ENCODE assay signal across 20 cellular contexts in genomic region chr1:237911911-237912310, GRCh38. TPM values are rescaled to one million over a fixed set of nuclear protein-coding genes. Genes with fewer than 3 reads are reported as not detected.
"Had no signal": no experiment of that assay in that cellular context is flagged by ENCODE, and none has a peak within 500 bp of the region (broad histone marks: within the 10 kb centered on the region; RNA-seq: fewer than 3 reads in every experiment).

No MANE protein-coding gene starts in this region.

- H3K9me3 ChIP-seq: body of pancreas, mucosa of descending colon had no signal

- ATAC-seq: activated CD4-positive, alpha-beta T cell treated with anti-CD3 and anti-CD28 coated beads for 36 hours; body of pancreas; gastroesophageal sphincter; heart left ventricle; left ventricle myocardium superior; mucosa of descending colon; right cardiac atrium; WTC11 had no signal

- H3K27ac ChIP-seq: body of pancreas, dorsolateral prefrontal cortex, gastroesophageal sphincter, heart left ventricle had no signal

- H3K36me3 ChIP-seq: gastroesophageal sphincter, heart left ventricle had no signal

- H3K27me3 ChIP-seq: body of pancreas, gastroesophageal sphincter, heart left ventricle had no signal

- H3K4me3 ChIP-seq: body of pancreas, dorsolateral prefrontal cortex, gastroesophageal sphincter, heart left ventricle, mucosa of descending colon had no signal

- H3K4me1 ChIP-seq: body of pancreas, gastroesophageal sphincter, heart left ventricle had no signal

- DNase-seq: activated CD4-positive, alpha-beta memory T cell treated with anti-CD3 and anti-CD28 coated beads for 36 hours; activated CD4-positive, alpha-beta T cell treated with anti-CD3 and anti-CD28 coated beads for 36 hours; activated T-cell treated with anti-CD3 and anti-CD28 coated beads for 4 hours; body of pancreas; central memory CD4-positive, alpha-beta T cell; dorsolateral prefrontal cortex; heart left ventricle; kidney glomerular epithelial cell; left ventricle myocardium superior; mucosa of descending colon; naive B cell; right cardiac atrium; stimulated activated CD4-positive, alpha-beta T cell treated with anti-CD3 and anti-CD28 coated beads, Interleukin-15, amount 100 ng/mL, for 24 hours; stimulated activated CD4-positive, alpha-beta T cell treated with anti-CD3 and anti-CD28 coated beads, Interleukin-2, amount 100 ng/mL, for 48 hours had no signal

RNA-seq across cellular contexts. Expression of gene ZP4, which starts 21.2 kb away (rescaled TPM):
- total RNA-seq: activated CD4-positive, alpha-beta memory T cell treated with anti-CD3 and anti-CD28 coated beads for 36 hours; activated CD4-positive, alpha-beta T cell treated with anti-CD3 and anti-CD28 coated beads for 36 hours; body of pancreas; dorsolateral prefrontal cortex; gastroesophageal sphincter; heart left ventricle; left ventricle myocardium superior; mucosa of descending colon; neural crest cell; omental fat pad; progenitor cell of endocrine pancreas; right cardiac atrium; skeletal muscle tissue; WTC11 had no signal
- polyA plus RNA-seq: heart left ventricle, right cardiac atrium had no signal
